In genomic region chr1:183093821-183094287, GRCh38 we compare ENCODE assay signal across 1 cellular context.
A peak's percentile ranks its signal among the peaks of the same experiment; 100 is the strongest.
TF ChIP-seq lines count a peak whose summit lies in the region.

No MANE protein-coding gene starts in this region.

TF ChIP-seq in HepG2, 621 proteins besides CTCF, POLR2A, EP300 and RAD21:
- TF ChIP-seq BCL6 (CRISPR knock-in tag; IDR thresholded peaks at IDR 0.05) (peak; percentile 90), EHMT2 (IDR thresholded peaks at IDR 0.05; ENCODE audit: borderline replicate concordance, low read depth, low read length) (no peak)
